In genomic region chr1:96059276-96059675, GRCh38 we compare ENCODE assay signal across 5 cellular contexts.
"Had no signal": no experiment of that assay in that cellular context is flagged by ENCODE, and none has a peak within 500 bp of the region (broad histone marks: within the 10 kb centered on the region; RNA-seq: fewer than 3 reads in every experiment).

No MANE protein-coding gene starts in this region.

- H2AFZ ChIP-seq: GM23338 had no signal

- H3K4me2 ChIP-seq: GM23338 had no signal

- H3K4me3 ChIP-seq: GM23338, K562 had no signal

- ATAC-seq: GM23338, K562 had no signal

- DNase-seq: H9, HCEC 1CT, IMR-90 had no signal
